8 cellular contexts compared by ENCODE assay signal in genomic region chr20:6178537-6178936, GRCh38. TPM values are rescaled to one million over a fixed set of nuclear protein-coding genes. Genes with fewer than 3 reads are reported as not detected.
A peak's percentile ranks its signal among the peaks of the same experiment; 100 is the strongest.
DNase-seq lines count a peak whose midpoint lies in the region; ATAC-seq, FAIRE-seq and TF ChIP-seq lines count a peak whose summit lies in the region.
"Had no signal": no experiment of that assay in that cellular context is flagged by ENCODE, and none has a peak within 500 bp of the region (broad histone marks: within the 10 kb centered on the region; RNA-seq: fewer than 3 reads in every experiment).

No MANE protein-coding gene starts in this region.

- H3F3A ChIP-seq in GM23338 (replicated peaks; ENCODE audit: low read depth) (no peaks in the 10 kb centered on the region), neural progenitor cell (ENCODE audit: low read depth) (no peaks in the 10 kb centered on the region)

- H3K9ac ChIP-seq in neural progenitor cell: no peak overlapping the region

- no peaks in the 10 kb centered on the region for H3K79me2 ChIP-seq in GM23338 (replicated peaks; ENCODE audit: insufficient read depth)
- no peaks in the 10 kb centered on the region for H3K79me2 ChIP-seq in neural progenitor cell (ENCODE audit: low read depth)

- H3K36me3 ChIP-seq in GM23338 (ENCODE audit: insufficient read depth) (no peaks in the 10 kb centered on the region), bronchial epithelial cell (ENCODE audit: control insufficient read depth, insufficient read depth, low read length) (no peaks in the 10 kb centered on the region), neural progenitor cell (no peaks in the 10 kb centered on the region)

- FAIRE-seq in bronchial epithelial cell (lab: Jason Lieb, UNC): peak; percentile 50

- H3K4me3 Mint-ChIP-seq in GM23338 (no peak overlapping the region), neural progenitor cell (no peak overlapping the region)
- no peak overlapping the region for H3K4me3 Mint-ChIP-seq in activated T-cell treated with anti-CD3 and anti-CD28 coated beads, Interleukin-2, amount 50 U/mL, for 4 hours
- H3K4me3 Mint-ChIP-seq: activated B cell treated with CpG ODN at 0.5 μM for 24 hours had no signal

- no peaks in the 10 kb centered on the region for H3K9me2 ChIP-seq in GM23338 (ENCODE audit: insufficient read depth)

- H3K9me3 ChIP-seq in neural progenitor cell (ENCODE audit: low read depth): no peaks in the 10 kb centered on the region

- H3K4me1 ChIP-seq in GM23338 (ENCODE audit: insufficient read depth) (no peaks in the 10 kb centered on the region), neural progenitor cell (no peaks in the 10 kb centered on the region)

- no peaks in the 10 kb centered on the region for H3K27me3 ChIP-seq in GM23338 (ENCODE audit: insufficient read depth)
- peaks cover 2% of the 10 kb centered on the region for H3K27me3 ChIP-seq in bronchial epithelial cell (ENCODE audit: control insufficient read depth, insufficient read depth, low read length)
- H3K27me3 ChIP-seq in neural progenitor cell: no peaks in the 10 kb centered on the region

- TF ChIP-seq CTCF in GM23338 (conservative IDR thresholded peaks at IDR 0.05; ENCODE audit: low read depth in 2 of 2) (peak; percentile 67 to 78), bronchial epithelial cell (IDR thresholded peaks at IDR 0.05; ENCODE audit: insufficient read depth, low read length, severe bottlenecking) (peak; percentile 52), neural progenitor cell (IDR thresholded peaks at IDR 0.05) (peak; percentile 67)

- no peaks in the 10 kb centered on the region for H3K4me1 Mint-ChIP-seq in GM23338
- H3K4me1 Mint-ChIP-seq in neural progenitor cell: no peaks in the 10 kb centered on the region
- no peaks in the 10 kb centered on the region for H3K4me1 Mint-ChIP-seq in activated T-cell treated with anti-CD3 and anti-CD28 coated beads, Interleukin-2, amount 50 U/mL, for 4 hours (ENCODE audit: low read depth)
- H3K4me1 Mint-ChIP-seq: activated B cell treated with CpG ODN at 0.5 μM for 24 hours had no signal

- ATAC-seq in GM23338: 0 out of 3 replicates have a peak, but pooled peaks have one; percentile 29
- ATAC-seq in GM19455 (IDR thresholded peaks at IDR 0.05; ENCODE audit: unreplicated experiment): no peak
- ATAC-seq in activated T-cell treated with anti-CD3 and anti-CD28 coated beads, Interleukin-2, amount 50 U/mL, for 4 hours: no peak

- no peaks in the 10 kb centered on the region for H3K36me3 Mint-ChIP-seq in GM23338 (ENCODE audit: low read depth)
- H3K36me3 Mint-ChIP-seq in neural progenitor cell: no peaks in the 10 kb centered on the region
- H3K36me3 Mint-ChIP-seq in activated T-cell treated with anti-CD3 and anti-CD28 coated beads, Interleukin-2, amount 50 U/mL, for 4 hours (ENCODE audit: insufficient read depth): no peaks in the 10 kb centered on the region

- H3K4me3 ChIP-seq in GM23338: no peak overlapping the region
- no peak overlapping the region for H3K4me3 ChIP-seq in bronchial epithelial cell (ENCODE audit: low read depth, low read length)
- H3K4me3 ChIP-seq in neural progenitor cell: no peak overlapping the region

- no peak overlapping the region for H3K27ac Mint-ChIP-seq in GM23338
- no peak overlapping the region for H3K27ac Mint-ChIP-seq in neural progenitor cell
- H3K27ac Mint-ChIP-seq: activated B cell treated with CpG ODN at 0.5 μM for 24 hours had no signal

- H4K20me1 ChIP-seq in GM23338 (replicated peaks; ENCODE audit: insufficient read depth) (no peaks in the 10 kb centered on the region), neural progenitor cell (ENCODE audit: low read depth) (no peaks in the 10 kb centered on the region)

- H2AFZ ChIP-seq in GM23338 (no peak overlapping the region), neural progenitor cell (replicated peaks) (peak overlapping the region; percentile 83)

- H3K27me3 Mint-ChIP-seq in GM23338 (ENCODE audit: insufficient read depth, low read depth, poor library complexity): peaks cover 2% of the 10 kb centered on the region
- no peaks in the 10 kb centered on the region for H3K27me3 Mint-ChIP-seq in neural progenitor cell (ENCODE audit: insufficient read depth, low read depth)
- peaks cover 5% of the 10 kb centered on the region for H3K27me3 Mint-ChIP-seq in activated T-cell treated with anti-CD3 and anti-CD28 coated beads, Interleukin-2, amount 50 U/mL, for 4 hours (ENCODE audit: low read depth)

- H3K4me2 ChIP-seq in GM23338 (no peak overlapping the region), neural progenitor cell (no peak overlapping the region)

- H3K9me3 Mint-ChIP-seq in GM23338 (no peaks in the 10 kb centered on the region), neural progenitor cell (no peaks in the 10 kb centered on the region)
- peaks cover 3% of the 10 kb centered on the region for H3K9me3 Mint-ChIP-seq in activated T-cell treated with anti-CD3 and anti-CD28 coated beads, Interleukin-2, amount 50 U/mL, for 4 hours
- H3K9me3 Mint-ChIP-seq: activated B cell treated with CpG ODN at 0.5 μM for 24 hours had no signal

- no peak overlapping the region for H3K27ac ChIP-seq in GM23338 (ENCODE audit: low read depth)
- H3K27ac ChIP-seq in neural progenitor cell: no peak overlapping the region

- peak; percentile 65 for DNase-seq in GM23338 (ENCODE audit: low spot score)
- DNase-seq in NCI-H2081 (lab: John Stamatoyannopoulos, UW): peak; percentile 49 to 55
- DNase-seq in bronchial epithelial cell (ENCODE audit: low read depth): peak; percentile 53
- peak; percentile 44 for DNase-seq in neural progenitor cell (ENCODE audit: low spot score)
- no peak for DNase-seq in activated gamma-delta T cell treated with Interleukin-2 at 50 U/mL for 16 hours
- no peak for DNase-seq in activated T-cell treated with anti-CD3 and anti-CD28 coated beads, Interleukin-2, amount 50 U/mL, for 4 hours
- DNase-seq: activated B cell treated with CpG ODN at 0.5 μM for 24 hours had no signal

TF ChIP-seq in GM23338, 12 proteins besides CTCF, POLR2A, EP300 and RAD21 (continues in another document):
- TF ChIP-seq CREB1 (CRISPR knock-in tag; IDR thresholded peaks at IDR 0.05; ENCODE audit: low read depth) (no peak), ZNF462 (CRISPR knock-in tag; IDR thresholded peaks at IDR 0.05) (no peak), ZNF331 (CRISPR knock-in tag; IDR thresholded peaks at IDR 0.05; ENCODE audit: low read depth) (no peak)

RNA-seq across cellular contexts. Expression of gene FERMT1, which starts 55.7 kb away (rescaled TPM):
- total RNA-seq in GM23338 (2014; rRNA removed; shearing (Covaris generic)): 15.8 and 18.3 TPM in 2 replicates
- polyA plus RNA-seq in GM23338 (2016; fragmentation: Nextera tagmentation; extraction: Ambion mirVana): 16.2 and 17.9 TPM in 2 replicates
- 26.6 and 60.6 TPM in 2 replicates for total RNA-seq in bronchial epithelial cell
- 1.3 and 1.6 TPM in 2 replicates for total RNA-seq in neural progenitor cell (ENCODE audit: low replicate concordance)
- under 1 TPM; 0.08 to 0.51 (median 0.27) TPM for total RNA-seq in activated T-cell treated with anti-CD3 and anti-CD28 coated beads, Interleukin-2, amount 50 U/mL, for 4 hours
- total RNA-seq: activated B cell treated with CpG ODN at 0.5 μM for 24 hours had no signal

Comparison
In these comparisons a context has a peak if more than half of its experiments do, and no peak if none do; other contexts are left out.
1. DNase-seq: peak in GM23338 (single experiment), NCI-H2081 (2 of 2), bronchial epithelial cell (single experiment) and neural progenitor cell (single experiment); none in activated gamma-delta T cell treated with Interleukin-2 at 50 U/mL for 16 hours (single experiment) and activated T-cell treated with anti-CD3 and anti-CD28 coated beads, Interleukin-2, amount 50 U/mL, for 4 hours (single experiment).
2. Peak in every context shown above with its lines, with median percentiles within 50 percentile points of each other: CTCF ChIP-seq.